10 cellular contexts compared by ENCODE assay signal in the genomic region with DNA sequence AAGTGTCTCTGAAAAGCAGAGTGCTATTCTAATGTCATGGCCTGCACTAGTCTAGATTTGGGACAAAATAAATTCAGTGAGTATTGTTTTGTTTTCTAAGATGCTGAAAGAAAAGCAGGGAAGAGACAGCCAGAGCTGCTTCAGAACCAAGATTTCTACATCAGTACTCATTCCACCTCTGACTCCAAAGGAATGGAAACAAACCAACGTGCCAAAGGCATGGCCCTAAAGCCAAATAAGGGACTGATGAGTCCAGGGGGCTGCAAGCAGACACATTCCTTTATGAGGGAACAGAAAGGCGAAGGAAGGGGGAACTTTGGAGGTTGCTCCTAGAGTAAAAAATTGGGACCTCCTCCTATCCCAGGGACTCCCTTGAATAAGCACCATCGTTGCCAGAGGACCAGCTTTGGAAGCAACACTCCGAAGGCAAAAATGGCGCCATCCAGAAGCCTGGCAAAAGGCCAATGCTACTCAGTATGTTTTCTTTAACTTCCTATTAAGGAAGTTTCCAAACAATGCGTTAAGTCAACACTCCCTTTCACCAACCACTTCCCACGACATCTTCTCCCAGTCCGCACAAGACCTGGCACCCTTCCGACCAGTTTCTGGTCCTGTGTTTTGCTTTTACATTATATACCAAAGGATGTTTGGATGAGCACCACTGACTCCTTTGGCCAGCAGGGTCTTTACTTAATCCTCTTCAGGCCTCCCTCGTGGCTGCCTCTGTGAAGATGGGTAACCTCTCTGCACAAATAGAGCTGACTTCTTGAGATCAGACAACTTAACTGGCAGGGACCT. TPM values are rescaled to one million over a fixed set of nuclear protein-coding genes. Genes with fewer than 3 reads are reported as not detected.
A peak's percentile ranks its signal among the peaks of the same experiment; 100 is the strongest.
DNase-seq lines count a peak whose midpoint lies in the region; ATAC-seq, FAIRE-seq and TF ChIP-seq lines count a peak whose summit lies in the region.
"Had no signal": no experiment of that assay in that cellular context is flagged by ENCODE, and none has a peak within 500 bp of the region (broad histone marks: within the 10 kb centered on the region; RNA-seq: fewer than 3 reads in every experiment).

No MANE protein-coding gene starts in this region.

- 50 to 73% (median 63%) methylated on average over 10 of the region's 10 CpGs for WGBS in heart left ventricle, 4 donors
- 64 to 65% methylated on average over 8 to 10 of the region's 10 CpGs for WGBS in transverse colon (ENCODE audit: low coverage in 1 of 2), 2 donors

- no peaks in the 10 kb centered on the region for H3K36me3 ChIP-seq in heart left ventricle
- no peaks in the 10 kb centered on the region for H3K36me3 ChIP-seq in transverse colon

- intact Hi-C loops in heart left ventricle (cut with DNase I) (no loop called here), left cardiac atrium (cut with DNase I) (no loop called here), transverse colon (cut with DNase I; ENCODE audit: low total_unique reads) (no loop called here)

- no peaks in the 10 kb centered on the region for H3K27me3 ChIP-seq in heart left ventricle
- no peaks in the 10 kb centered on the region for H3K27me3 ChIP-seq in transverse colon
- H3K27me3 ChIP-seq: dorsolateral prefrontal cortex had no signal

- no peak for DNase-seq in heart left ventricle
- no peak for DNase-seq in left cardiac atrium
- peak; percentile 48 to 53 for DNase-seq in activated T-cell treated with anti-CD3 and anti-CD28 coated beads, Interleukin-2, amount 50 U/mL, for 48 hours
- DNase-seq in fibroblast of the conjunctiva (ENCODE audit: low read depth) = peak; percentile 62
- no peak for DNase-seq in transverse colon
- no peak for DNase-seq in effector CD4-positive, alpha-beta T cell
- DNase-seq in putamen (ENCODE audit: low spot score) = no peak
- no peak for DNase-seq in H54 (ENCODE audit: insufficient read length, low spot score)
- DNase-seq: dorsolateral prefrontal cortex had no signal

- H3K4me3 ChIP-seq in heart left ventricle (no peak overlapping the region), transverse colon (no peak overlapping the region)
- H3K4me3 ChIP-seq: dorsolateral prefrontal cortex had no signal

- no peak for TF ChIP-seq POLR2A in heart left ventricle (IDR thresholded peaks at IDR 0.05)
- TF ChIP-seq POLR2A in transverse colon (IDR thresholded peaks at IDR 0.05) = no peak
- TF ChIP-seq POLR2A in H54 (IDR thresholded peaks at IDR 0.05; ENCODE audit: low read depth, low read length) = no peak

- no peak for FAIRE-seq in H54 (lab: Jason Lieb, UNC)

- in situ Hi-C loops in transverse colon (cut with MboI; ENCODE audit: low pct_ligation_motif_present in 1 of 4, low pct_unique_long_range_greater_than_20kb in 1 of 4, low sequenced_read_pairs in 3 of 4) = no loop called here

- TF ChIP-seq CTCF in heart left ventricle (IDR thresholded peaks at IDR 0.05) (no peak), transverse colon (IDR thresholded peaks at IDR 0.05) (no peak)

- H3K9me3 ChIP-seq in heart left ventricle (no peaks in the 10 kb centered on the region), transverse colon (no peaks in the 10 kb centered on the region)

- ATAC-seq in heart left ventricle (no peak), left cardiac atrium (no peak)

- H3K4me1 ChIP-seq in heart left ventricle (peaks cover 0 to 97% (median 82%) of the 10 kb centered on the region in 12 donors), transverse colon (peaks cover 55 to 98% (median 57%) of the 10 kb centered on the region in 4 donors)

- H3K27ac ChIP-seq in heart left ventricle = peak overlapping the region in 8 of 12 donors; percentile 9 to 81 (median 36)
- peak overlapping the region; percentile 81 to 84 (median 83) for H3K27ac ChIP-seq in transverse colon
- H3K27ac ChIP-seq: C4-2B had no signal

- no peak for TF ChIP-seq EP300 in transverse colon (IDR thresholded peaks at IDR 0.05; ENCODE audit: low read depth)

RNA-seq across cellular contexts. Expression of gene ADAM19, which starts 31.6 kb away (rescaled TPM):
- 10 to 100 TPM in 7 of 9 donors, 1 to 10 TPM in 2; 6.5 to 47.6 (median 19.0) TPM for total RNA-seq in heart left ventricle
- polyA plus RNA-seq in heart left ventricle = 10 to 100 TPM in 1 of 2 donors, 1 to 10 TPM in 1; 7.5 to 29.2 TPM
- total RNA-seq in left cardiac atrium = 10 to 100 TPM; 19.0 to 57.5 TPM
- total RNA-seq in transverse colon = 10 to 100 TPM in 3 of 4 donors, 1 to 10 TPM in 1; 4.0 to 28.1 (median 15.1) TPM

Comparison
In these comparisons a context has a peak if more than half of its experiments do, and no peak if none do; other contexts are left out.
1. DNase-seq: peak in activated T-cell treated with anti-CD3 and anti-CD28 coated beads, Interleukin-2, amount 50 U/mL, for 48 hours (2 of 2) and fibroblast of the conjunctiva (single experiment); none in heart left ventricle (0 of 5), left cardiac atrium (single experiment), transverse colon (single experiment), effector CD4-positive, alpha-beta T cell (single experiment), putamen (single experiment) and H54 (single experiment).